24 cellular contexts compared by ENCODE assay signal in genomic region chr17:15915996-15916395, GRCh38.
"Had no signal": no experiment of that assay in that cellular context is flagged by ENCODE, and none has a peak within 500 bp of the region (broad histone marks: within the 10 kb centered on the region; RNA-seq: fewer than 3 reads in every experiment).

No MANE protein-coding gene starts in this region.

- H3K36me3 ChIP-seq: esophagus squamous epithelium, right lobe of liver, tibial nerve had no signal

- H3K27ac Mint-ChIP-seq: activated CD4-positive, alpha-beta memory T cell treated with anti-CD3 and anti-CD28 coated beads, Interleukin-2, amount 10 ng/mL, durations not matched to agents 7 days and 5 days; activated CD4-positive, alpha-beta T cell treated with anti-CD3 and anti-CD28 coated beads, Interleukin-2, amount 10 ng/mL, durations not matched to agents 7 days and 5 days; activated naive CD8-positive, alpha-beta T cell; naive thymus-derived CD4-positive, alpha-beta T cell; T-helper 1 cell treated with Interleukin-12 subunit alpha and Interleukin-12 subunit beta and Interleukin-4 antibody, amounts not matched to agents 30 μg/mL and 1 μg/mL, for 36 hours had no signal

- ATAC-seq: activated CD4-positive, CD25-positive, alpha-beta regulatory T cell treated with anti-CD3 and anti-CD28 coated beads, Interleukin-2, amount 50 U/mL, for 24 hours; left colon; naive thymus-derived CD4-positive, alpha-beta T cell; right lobe of liver had no signal

- H3K4me3 ChIP-seq: esophagus squamous epithelium, right lobe of liver, tibial nerve had no signal

- H3K4me1 Mint-ChIP-seq: activated CD4-positive, alpha-beta memory T cell treated with anti-CD3 and anti-CD28 coated beads, Interleukin-2, amount 10 ng/mL, durations not matched to agents 7 days and 5 days; activated CD4-positive, alpha-beta T cell treated with anti-CD3 and anti-CD28 coated beads, Interleukin-2, amount 10 ng/mL, durations not matched to agents 7 days and 5 days; neural crest cell had no signal

- DNase-seq: activated CD4-positive, alpha-beta memory T cell treated with anti-CD3 and anti-CD28 coated beads, Interleukin-2, amount 10 ng/mL, durations not matched to agents 7 days and 5 days; activated CD4-positive, alpha-beta T cell treated with anti-CD3 and anti-CD28 coated beads, Interleukin-2, amount 10 ng/mL, durations not matched to agents 7 days and 5 days; activated naive CD4-positive, alpha-beta T cell treated with Interleukin-2 at 50 U/mL for 16 hours; activated T-cell treated with anti-CD3 and anti-CD28 coated beads, Interleukin-2, amount 50 U/mL, for 48 hours; anterior cingulate cortex; effector CD8-positive, alpha-beta T cell; esophagus squamous epithelium; foreskin melanocyte; kidney; left colon; mammary epithelial cell; midbrain; naive thymus-derived CD4-positive, alpha-beta T cell; right lobe of liver; stimulated activated CD4-positive, alpha-beta T cell treated with anti-CD3 and anti-CD28 coated beads, Interleukin-2, amount 100 ng/mL, for 48 hours; stimulated activated naive CD4-positive, alpha-beta T cell treated with Interleukin-2 at 50 U/mL for 16 hours; SW 1271; T-helper 9 cell had no signal

- H3K9me3 Mint-ChIP-seq: activated CD4-positive, alpha-beta memory T cell treated with anti-CD3 and anti-CD28 coated beads, Interleukin-2, amount 10 ng/mL, durations not matched to agents 7 days and 5 days; activated CD4-positive, alpha-beta T cell treated with anti-CD3 and anti-CD28 coated beads, Interleukin-2, amount 10 ng/mL, durations not matched to agents 7 days and 5 days; naive thymus-derived CD4-positive, alpha-beta T cell; neural crest cell; T-helper 1 cell treated with Interleukin-12 subunit alpha and Interleukin-12 subunit beta and Interleukin-4 antibody, amounts not matched to agents 30 μg/mL and 1 μg/mL, for 36 hours had no signal

- H3K4me1 ChIP-seq: right lobe of liver had no signal

- H3K4me3 Mint-ChIP-seq: activated CD4-positive, alpha-beta memory T cell treated with anti-CD3 and anti-CD28 coated beads, Interleukin-2, amount 10 ng/mL, durations not matched to agents 7 days and 5 days; activated CD4-positive, alpha-beta T cell treated with anti-CD3 and anti-CD28 coated beads, Interleukin-2, amount 10 ng/mL, durations not matched to agents 7 days and 5 days; activated naive CD8-positive, alpha-beta T cell; naive thymus-derived CD4-positive, alpha-beta T cell; neural crest cell; T-helper 1 cell treated with Interleukin-12 subunit alpha and Interleukin-12 subunit beta and Interleukin-4 antibody, amounts not matched to agents 30 μg/mL and 1 μg/mL, for 36 hours had no signal

- H3K36me3 Mint-ChIP-seq: activated naive CD8-positive, alpha-beta T cell; naive thymus-derived CD4-positive, alpha-beta T cell had no signal

- H3K27me3 ChIP-seq: right lobe of liver had no signal

- H3K27ac ChIP-seq: esophagus squamous epithelium, right lobe of liver, tibial nerve, VCaP had no signal

- H3K9me3 ChIP-seq: esophagus squamous epithelium, right lobe of liver, tibial nerve had no signal
